14 cellular contexts compared by ENCODE assay signal in the genomic region with DNA sequence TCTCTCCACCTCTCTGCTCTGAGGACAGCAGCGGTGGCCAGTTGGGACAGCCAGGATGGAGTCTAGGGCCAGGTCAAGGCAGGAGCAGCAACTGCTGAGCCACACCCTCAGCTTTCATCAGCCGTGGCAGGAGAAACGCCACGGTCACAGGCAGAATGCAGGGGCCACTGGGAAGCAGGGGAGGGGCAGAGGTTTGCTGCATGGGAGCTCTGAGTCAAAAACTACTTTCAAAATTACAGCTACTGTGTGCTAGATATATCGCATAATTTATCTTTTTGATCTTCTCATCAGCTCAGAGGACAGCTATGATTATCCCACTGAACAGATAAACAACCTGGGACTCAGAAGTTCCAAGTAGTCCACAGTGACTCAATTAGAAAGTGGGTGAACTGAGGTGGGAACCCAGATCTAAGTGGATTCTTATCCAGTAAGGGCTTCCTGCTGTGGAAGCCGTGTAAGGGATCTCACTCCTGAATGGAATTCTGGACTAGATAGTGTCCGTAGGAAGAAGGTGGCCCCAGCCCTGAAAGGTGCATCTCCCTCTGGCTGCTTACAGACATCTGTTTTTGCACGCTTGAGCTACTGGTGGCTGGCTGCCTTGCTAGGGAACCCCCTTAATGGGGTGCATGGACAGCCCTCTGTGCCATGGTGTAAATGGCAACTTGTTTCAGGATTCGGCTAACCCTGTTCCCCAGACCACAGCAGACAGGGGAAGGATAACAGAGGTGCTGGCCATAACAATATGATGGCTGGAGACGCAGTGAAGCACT.
A peak's percentile ranks its signal among the peaks of the same experiment; 100 is the strongest.
DNase-seq lines count a peak whose midpoint lies in the region; ATAC-seq, FAIRE-seq and TF ChIP-seq lines count a peak whose summit lies in the region.
"Had no signal": no experiment of that assay in that cellular context is flagged by ENCODE, and none has a peak within 500 bp of the region (broad histone marks: within the 10 kb centered on the region; RNA-seq: fewer than 3 reads in every experiment).

No MANE protein-coding gene starts in this region.

- H3K9me3 ChIP-seq in K562 (replicated peaks; ENCODE audit: control insufficient read depth, insufficient read depth, low read depth, low read length), result no peaks in the 10 kb centered on the region
- H3K9me3 ChIP-seq in CD8-positive, alpha-beta T cell (ENCODE audit: low read length), result no peaks in the 10 kb centered on the region
- H3K9me3 ChIP-seq: HAP-1, heart left ventricle, prostate gland had no signal

- H3K79me2 ChIP-seq in K562 (ENCODE audit: control insufficient read depth, insufficient read depth, low read length), result no peaks in the 10 kb centered on the region

- no peak overlapping the region for H3K4me2 ChIP-seq in K562 (ENCODE audit: insufficient read depth, low read length)

- H3K4me3 ChIP-seq in K562, result no peak overlapping the region
- no peak overlapping the region for H3K4me3 ChIP-seq in CD8-positive, alpha-beta T cell (ENCODE audit: low read depth, low read length)
- H3K4me3 ChIP-seq: HAP-1, heart left ventricle, prostate gland, SK-N-MC had no signal

- no TSS peak for BruUV-seq in K562 (replicated peaks; lab: Mats Ljungman, UMichigan)

- no peak overlapping the region for H3K9ac ChIP-seq in K562 (ENCODE audit: insufficient read depth in 1 of 2, low read depth in 2 of 2, low read length in 2 of 2)

- H3K4me3 Mint-ChIP-seq in type B pancreatic cell, result no peak overlapping the region
- H3K4me3 Mint-ChIP-seq in CD8-positive, alpha-beta T cell, result no peak overlapping the region

- peak; percentile 66 for ATAC-seq in HG03378 (IDR thresholded peaks at IDR 0.05; ENCODE audit: unreplicated experiment)
- peak; percentile 45 for ATAC-seq in K562
- no peak for ATAC-seq in CD8-positive, alpha-beta T cell
- no peak for ATAC-seq in GM18909 (IDR thresholded peaks at IDR 0.05; ENCODE audit: poor library complexity, unreplicated experiment)

- H3K36me3 Mint-ChIP-seq in type B pancreatic cell, result no peaks in the 10 kb centered on the region
- no peaks in the 10 kb centered on the region for H3K36me3 Mint-ChIP-seq in CD8-positive, alpha-beta T cell

- no peak for TF ChIP-seq CTCF in K562 (IDR thresholded peaks at IDR 0.05 in 2 of 3, conservative IDR thresholded peaks at IDR 0.05 in 1 of 3; ENCODE audit: insufficient read depth in 2 of 3, low read depth in 1 of 3, low read length in 3 of 3)
- TF ChIP-seq CTCF in type B pancreatic cell (conservative IDR thresholded peaks at IDR 0.05), result no peak
- no peak for TF ChIP-seq CTCF in CD8-positive, alpha-beta T cell (IDR thresholded peaks at IDR 0.05)

- POLR2A ChIA-PET in K562 (lab: Yijun Ruan, JAX), result no interaction called here
- POLR2A ChIA-PET in CD8-positive, alpha-beta T cell (lab: Charles Lee), result no interaction called here

- H3K27ac Mint-ChIP-seq in type B pancreatic cell, result peak overlapping the region; percentile 29
- H3K27ac Mint-ChIP-seq in CD8-positive, alpha-beta T cell, result no peak overlapping the region

- no peaks in the 10 kb centered on the region for H3K9me3 Mint-ChIP-seq in type B pancreatic cell
- H3K9me3 Mint-ChIP-seq in CD8-positive, alpha-beta T cell, result no peaks in the 10 kb centered on the region

- TF ChIP-seq RAD21 in K562 (CRISPR knock-in tag; conservative IDR thresholded peaks at IDR 0.05 in 1 of 2, IDR thresholded peaks at IDR 0.05 in 1 of 2), result no peak

- intact Hi-C loops in K562 (cut with micrococcal nuclease), result no loop called here
- intact Hi-C loops in CD8-positive, alpha-beta T cell (cut with DNase I, micrococcal nuclease), result no loop called here

- no peak for TF ChIP-seq EP300 in K562 (IDR thresholded peaks at IDR 0.05; ENCODE audit: low read length)

- H3K9me1 ChIP-seq in K562 (ENCODE audit: control insufficient read depth, insufficient read depth, low read length), result no peaks in the 10 kb centered on the region

- H4K20me1 ChIP-seq in K562 (replicated peaks; ENCODE audit: control insufficient read depth, insufficient read depth, low read length), result no peaks in the 10 kb centered on the region

- no peaks in the 10 kb centered on the region for H3K36me3 ChIP-seq in K562 (ENCODE audit: control insufficient read depth, insufficient read depth, low read length)
- H3K36me3 ChIP-seq in CD8-positive, alpha-beta T cell (ENCODE audit: insufficient read depth, low read length), result no peaks in the 10 kb centered on the region
- H3K36me3 ChIP-seq: HAP-1, heart left ventricle, prostate gland had no signal

- no peak overlapping the region for H3K27ac ChIP-seq in K562 (ENCODE audit: extremely low read depth, low read depth, low read length)
- H3K27ac ChIP-seq in CD8-positive, alpha-beta T cell (ENCODE audit: low read depth, low read length), result no peak overlapping the region
- H3K27ac ChIP-seq: heart left ventricle, prostate gland, SK-N-MC had no signal

- H3K27me3 Mint-ChIP-seq in type B pancreatic cell, result no peaks in the 10 kb centered on the region
- H3K27me3 Mint-ChIP-seq in CD8-positive, alpha-beta T cell (ENCODE audit: low read depth), result peaks cover 12% of the 10 kb centered on the region

- no peak for TF ChIP-seq POLR2A in K562 (conservative IDR thresholded peaks at IDR 0.05)

- H3K4me1 ChIP-seq in K562 (replicated peaks in 1 of 2; ENCODE audit: control insufficient read depth in 2 of 2, insufficient read depth in 2 of 2, low read length in 2 of 2), result no peaks in the 10 kb centered on the region
- no peaks in the 10 kb centered on the region for H3K4me1 ChIP-seq in CD8-positive, alpha-beta T cell (ENCODE audit: insufficient read depth, low read length)
- H3K4me1 ChIP-seq: HAP-1 had no signal

- peaks cover 37% of the 10 kb centered on the region for H3K4me1 Mint-ChIP-seq in type B pancreatic cell (ENCODE audit: unreplicated experiment)
- no peaks in the 10 kb centered on the region for H3K4me1 Mint-ChIP-seq in CD8-positive, alpha-beta T cell (ENCODE audit: low read depth)

- no peak overlapping the region for H2AFZ ChIP-seq in K562 (ENCODE audit: low read depth, low read length)

- no peak for FAIRE-seq in K562 (lab: Jason Lieb, UNC)
- FAIRE-seq: GM19239 had no signal

- WGBS in K562 (ENCODE audit: insufficient coverage, low coverage, missing lambda C conversion rate), result 0% methylated on average over 10 of the region's 10 CpGs

- CTCF ChIA-PET in K562 (lab: Yijun Ruan, JAX; ENCODE audit: low intra/inter-chr PET ratio), result no interaction called here
- CTCF ChIA-PET in CD8-positive, alpha-beta T cell (lab: Charles Lee), result no interaction called here

- H3K27me3 ChIP-seq in K562 (ENCODE audit: control insufficient read depth in 2 of 2, insufficient read depth in 2 of 2, low read length in 2 of 2), result peaks cover 0 to 13% of the 10 kb centered on the region in 2 experiments; a peak in 2 of 5 replicates
- H3K27me3 ChIP-seq in CD8-positive, alpha-beta T cell (ENCODE audit: insufficient read depth, low read length), result no peaks in the 10 kb centered on the region
- H3K27me3 ChIP-seq: heart left ventricle had no signal

- DNase-seq in stimulated activated naive CD4-positive, alpha-beta T cell treated with Interleukin-2 at 50 U/mL for 16 hours (lab: John Stamatoyannopoulos, UW), result peak; percentile 27
- DNase-seq in stimulated activated naive CD4-positive, alpha-beta T cell (lab: John Stamatoyannopoulos, UW), result no peak
- no peak for DNase-seq in K562 (ENCODE audit: extremely low read depth in 1 of 4, low spot score in 3 of 4)
- no peak for DNase-seq in type B pancreatic cell (ENCODE audit: extremely low spot score, unreplicated experiment)
- no peak for DNase-seq in CD8-positive, alpha-beta T cell
- DNase-seq in cerebellar cortex (ENCODE audit: low spot score), result no peak
- DNase-seq: heart left ventricle, kidney glomerular epithelial cell had no signal

- in situ Hi-C loops in K562 (cut with MboI), result no loop called here

TF ChIP-seq in K562, 482 proteins besides CTCF, POLR2A, EP300 and RAD21 (continues in another document):
- no peak for TF ChIP-seq POLR3A (IDR thresholded peaks at IDR 0.05; ENCODE audit: borderline replicate concordance, extremely low read depth, insufficient read depth, insufficient read length)
- no peak for TF ChIP-seq ZKSCAN3 (CRISPR knock-in tag; IDR thresholded peaks at IDR 0.05)
- no peak for TF ChIP-seq ZNF717 (CRISPR knock-in tag; IDR thresholded peaks at IDR 0.05)
- no peak for TF ChIP-seq THRB (CRISPR knock-in tag; conservative IDR thresholded peaks at IDR 0.05)
- TF ChIP-seq ZFPM2 (CRISPR knock-in tag; IDR thresholded peaks at IDR 0.05), result no peak
- TF ChIP-seq ZNF408 (CRISPR knock-in tag; IDR thresholded peaks at IDR 0.05; ENCODE audit: low read depth), result no peak
- no peak for TF ChIP-seq SRSF9 (IDR thresholded peaks at IDR 0.05; ENCODE audit: borderline replicate concordance, low read depth, low read length)
- no peak for TF ChIP-seq CBFA2T2 (conservative IDR thresholded peaks at IDR 0.05)
- TF ChIP-seq CBX1 (IDR thresholded peaks at IDR 0.05; ENCODE audit: low read depth), result no peak
- TF ChIP-seq C11orf30 (IDR thresholded peaks at IDR 0.05; ENCODE audit: low read depth), result no peak
- TF ChIP-seq SNAPC5 (CRISPR knock-in tag; IDR thresholded peaks at IDR 0.05), result no peak
- TF ChIP-seq TRIM28 (IDR thresholded peaks at IDR 0.05), result no peak
- TF ChIP-seq SIX5 (IDR thresholded peaks at IDR 0.05; ENCODE audit: borderline replicate concordance in 1 of 2, insufficient read depth in 1 of 2, low read depth in 1 of 2, low read length in 2 of 2), result no peak
- no peak for TF ChIP-seq SRSF1 (IDR thresholded peaks at IDR 0.05; ENCODE audit: low read depth, low read length)
- no peak for TF ChIP-seq SNRNP70 (optimal IDR thresholded peaks at IDR 0.05; ENCODE audit: low read depth, low read length)
- TF ChIP-seq TEAD2 (tag; IDR thresholded peaks at IDR 0.05), result no peak
- TF ChIP-seq MCM2 (IDR thresholded peaks at IDR 0.05; ENCODE audit: low read depth), result no peak

Comparison
In these comparisons a context has a peak if more than half of its experiments do, and no peak if none do; other contexts are left out.
1. ATAC-seq: peak in HG03378 (single experiment) and K562 (single experiment); none in CD8-positive, alpha-beta T cell (single experiment) and GM18909 (single experiment).